Comparison of ENCODE assay signal across 7 cellular contexts in genomic region chrX:15335135-15336022, GRCh38. TPM values are rescaled to one million over a fixed set of nuclear protein-coding genes. Genes with fewer than 3 reads are reported as not detected.
A peak's percentile ranks its signal among the peaks of the same experiment; 100 is the strongest.
DNase-seq lines count a peak whose midpoint lies in the region; ATAC-seq, FAIRE-seq and TF ChIP-seq lines count a peak whose summit lies in the region.

PIGA (minus strand) TSS chrX:15335523; CDS start chrX:15331930, 3,593 bp downstream.

- DNase-seq in NCI-H1930 (lab: John Stamatoyannopoulos, UW) (peak; percentile 92 to 95), astrocyte (ENCODE audit: low read depth) (peak; percentile 92), hepatic stellate cell (ENCODE audit: low spot score) (peak; percentile 88)
- DNase-seq in T-helper 2 cell treated with Interferon-gamma antibody and Interleukin-4, amounts not matched to agents 5 μg/mL and 100 μg/mL, for 36 hours (ENCODE audit: low spot score) = peak; percentile 91

- H3K27me3 ChIP-seq in astrocyte (ENCODE audit: insufficient read depth, low read length) (peaks cover 3% of the 10 kb centered on the region), rectal smooth muscle tissue (ENCODE audit: control insufficient read depth, insufficient read depth, low read length) (no peaks in the 10 kb centered on the region)

- peak within 1 kb of the TSS; percentile 96 for H3K4me2 ChIP-seq in astrocyte (ENCODE audit: low read length)

- H3K4me1 Mint-ChIP-seq in T-helper 2 cell treated with Interferon-gamma antibody and Interleukin-4, amounts not matched to agents 5 μg/mL and 100 μg/mL, for 36 hours (ENCODE audit: low read depth) = peaks cover 15% of the 10 kb centered on the region
- H3K4me1 Mint-ChIP-seq in astrocyte (ENCODE audit: low read depth, unreplicated experiment) = no peaks in the 10 kb centered on the region

- TF ChIP-seq CTCF in astrocyte (IDR thresholded peaks at IDR 0.05; ENCODE audit: insufficient read depth, low read depth, low read length) = no peak

- peak within 1 kb of the TSS; percentile 98 for H3K9ac ChIP-seq in astrocyte (ENCODE audit: low read length)
- H3K9ac ChIP-seq in rectal smooth muscle tissue (ENCODE audit: low read length) = peak within 1 kb of the TSS; percentile 62

- H3K9me3 Mint-ChIP-seq in T-helper 2 cell treated with Interferon-gamma antibody and Interleukin-4, amounts not matched to agents 5 μg/mL and 100 μg/mL, for 36 hours = no peaks in the 10 kb centered on the region
- H3K9me3 Mint-ChIP-seq in astrocyte (ENCODE audit: unreplicated experiment) = no peaks in the 10 kb centered on the region

- peak within 1 kb of the TSS; percentile 83 for H3K4me3 ChIP-seq in astrocyte (ENCODE audit: insufficient read depth, low read depth, low read length)
- H3K4me3 ChIP-seq in rectal smooth muscle tissue (ENCODE audit: low read length) = peak within 1 kb of the TSS; percentile 73

- H3K27ac ChIP-seq in astrocyte (ENCODE audit: low read depth, low read length) (peak within 1 kb of the TSS; percentile 91), rectal smooth muscle tissue (ENCODE audit: low read depth, low read length) (peak within 1 kb of the TSS; percentile 46)

- peaks cover 12% of the 10 kb centered on the region for H3K36me3 Mint-ChIP-seq in T-helper 2 cell treated with Interferon-gamma antibody and Interleukin-4, amounts not matched to agents 5 μg/mL and 100 μg/mL, for 36 hours (ENCODE audit: low read depth)
- no peaks in the 10 kb centered on the region for H3K36me3 Mint-ChIP-seq in astrocyte (ENCODE audit: low read depth, unreplicated experiment)

- FAIRE-seq in astrocyte (lab: Jason Lieb, UNC) = peak; percentile 89

- H3K4me3 Mint-ChIP-seq in T-helper 2 cell treated with Interferon-gamma antibody and Interleukin-4, amounts not matched to agents 5 μg/mL and 100 μg/mL, for 36 hours = peak within 1 kb of the TSS; percentile 92
- H3K4me3 Mint-ChIP-seq in astrocyte (ENCODE audit: unreplicated experiment) = peak within 1 kb of the TSS; percentile 96

- H2AFZ ChIP-seq in astrocyte (ENCODE audit: low read depth, low read length) = peak within 1 kb of the TSS; percentile 80

- H3K4me1 ChIP-seq in astrocyte (ENCODE audit: insufficient read depth, low read length) = peaks cover 4% of the 10 kb centered on the region
- H3K4me1 ChIP-seq in rectal smooth muscle tissue (ENCODE audit: control insufficient read depth, insufficient read depth, low read length) = no peaks in the 10 kb centered on the region

- H4K20me1 ChIP-seq in astrocyte (ENCODE audit: insufficient read depth, low read length) = no peaks in the 10 kb centered on the region

- peaks cover 11% of the 10 kb centered on the region for H3K27me3 Mint-ChIP-seq in T-helper 2 cell treated with Interferon-gamma antibody and Interleukin-4, amounts not matched to agents 5 μg/mL and 100 μg/mL, for 36 hours (ENCODE audit: low read depth)
- H3K27me3 Mint-ChIP-seq in astrocyte (ENCODE audit: low read depth, unreplicated experiment) = no peaks in the 10 kb centered on the region

- no peaks in the 10 kb centered on the region for H3K9me3 ChIP-seq in astrocyte (ENCODE audit: insufficient read depth, low read depth, low read length)

- peak within 1 kb of the TSS; percentile 96 for H3K27ac Mint-ChIP-seq in T-helper 2 cell treated with Interferon-gamma antibody and Interleukin-4, amounts not matched to agents 5 μg/mL and 100 μg/mL, for 36 hours
- H3K27ac Mint-ChIP-seq in astrocyte (ENCODE audit: unreplicated experiment) = peak within 1 kb of the TSS; percentile 91

- peaks cover 17% of the 10 kb centered on the region for H3K79me2 ChIP-seq in astrocyte (ENCODE audit: insufficient read depth, low read length)

- ATAC-seq in GM18502 (IDR thresholded peaks at IDR 0.05; ENCODE audit: poor library complexity, unreplicated experiment) = peak; percentile 98
- ATAC-seq in HG02970 (IDR thresholded peaks at IDR 0.05; ENCODE audit: low FRiP score, unreplicated experiment) = peak; percentile 97

- peaks cover 2% of the 10 kb centered on the region for H3K36me3 ChIP-seq in astrocyte (ENCODE audit: insufficient read depth, low read length)
- no peaks in the 10 kb centered on the region for H3K36me3 ChIP-seq in rectal smooth muscle tissue (ENCODE audit: control insufficient read depth, insufficient read depth, low read length)

RNA-seq across cellular contexts. Expression of gene PIGA, which starts in this region (rescaled TPM):
- total RNA-seq in astrocyte = 11.8 and 14.0 TPM in 2 replicates

Comparison
In these comparisons a context has a peak if more than half of its experiments do, and no peak if none do; other contexts are left out.
1. Peak in every context shown above with its lines: DNase-seq, ATAC-seq, H3K4me3 ChIP-seq and H3K27ac ChIP-seq.